22 cellular contexts compared by ENCODE assay signal in the genomic region with DNA sequence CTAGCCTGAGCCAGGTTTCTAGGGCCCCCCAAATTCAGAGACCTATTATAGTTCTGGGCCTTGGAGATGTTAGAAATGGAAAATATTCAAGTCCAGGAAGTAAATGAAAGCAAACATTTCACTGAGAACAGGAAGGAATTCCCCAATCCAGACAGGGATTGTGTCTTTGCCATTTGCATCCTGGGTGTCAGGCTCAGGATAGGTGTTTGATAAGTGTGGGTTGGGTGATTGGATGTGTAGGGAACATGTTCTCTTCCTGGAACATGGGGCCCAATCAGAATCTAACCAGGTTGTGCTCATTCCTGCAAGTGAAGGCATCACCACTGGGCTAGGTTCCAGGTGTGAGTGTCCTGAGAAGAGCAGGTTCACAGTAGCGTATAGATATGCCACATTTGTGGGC. TPM values are rescaled to one million over a fixed set of nuclear protein-coding genes. Genes with fewer than 3 reads are reported as not detected.
DNase-seq lines count a peak whose midpoint lies in the region; ATAC-seq and TF ChIP-seq lines count a peak whose summit lies in the region.
"Had no signal": no experiment of that assay in that cellular context is flagged by ENCODE, and none has a peak within 500 bp of the region (broad histone marks: within the 10 kb centered on the region; RNA-seq: fewer than 3 reads in every experiment).

No MANE protein-coding gene starts in this region.

- H3K9me3 ChIP-seq in Loucy (ENCODE audit: insufficient read depth, low read depth, low read length) = no peaks in the 10 kb centered on the region
- H3K9me3 ChIP-seq in iPS-18a (ENCODE audit: control insufficient read depth, low read depth, low read length) = peaks cover 5% of the 10 kb centered on the region
- H3K9me3 ChIP-seq: MG63 had no signal

- peak overlapping the region; percentile 43; the same call in 1 of the 2 replicates for H2AFZ ChIP-seq in Loucy (ENCODE audit: low read length)

- no peak overlapping the region for H3K9ac ChIP-seq in Loucy (ENCODE audit: low read depth, low read length, poor library complexity, severe bottlenecking)
- H3K9ac ChIP-seq in iPS-18a (ENCODE audit: low read length) = no peak overlapping the region

- H3K27me3 ChIP-seq in H7 (ENCODE audit: control insufficient read depth, insufficient read depth, low read length) (no peaks in the 10 kb centered on the region), Loucy (ENCODE audit: insufficient read depth, low read length, poor library complexity, severe bottlenecking) (no peaks in the 10 kb centered on the region), iPS-18a (ENCODE audit: control insufficient read depth, insufficient read depth, low read length) (peaks cover 31% of the 10 kb centered on the region)
- H3K27me3 ChIP-seq: MG63 had no signal

- H3K4me1 ChIP-seq in Loucy (ENCODE audit: insufficient read depth, low read length, poor library complexity, severe bottlenecking) (no peaks in the 10 kb centered on the region), iPS-18a (ENCODE audit: control insufficient read depth, low read depth, low read length) (peaks cover 26% of the 10 kb centered on the region)

- H4K20me1 ChIP-seq in Loucy (ENCODE audit: insufficient read depth, low read length, poor library complexity, severe bottlenecking) = no peaks in the 10 kb centered on the region

- no peaks in the 10 kb centered on the region for H3K9me2 ChIP-seq in Loucy (replicated peaks; ENCODE audit: low read depth, low read length)

- no peak for ATAC-seq in sciatic nerve

- H3K4me3 ChIP-seq in H7 (ENCODE audit: insufficient read depth, low read depth, low read length) = peak overlapping the region; percentile 70
- H3K4me3 ChIP-seq in Loucy (ENCODE audit: low read length, poor library complexity, severe bottlenecking) = no peak overlapping the region
- H3K4me3 ChIP-seq in iPS-18a (ENCODE audit: low read length) = peak overlapping the region; percentile 95
- H3K4me3 ChIP-seq: MG63 had no signal

- DNase-seq in H7 (no peak), sciatic nerve (ENCODE audit: low spot score) (peak; percentile 14), GM03348 (ENCODE audit: low spot score) (no peak), NCI-H146 (lab: John Stamatoyannopoulos, UW) (no peak), cerebellum (ENCODE audit: low spot score) (no peak)
- DNase-seq: Calu3; CD8-positive, alpha-beta memory T cell; GOT3; Kasumi-1; MG63; NCI-H1417; NCI-H187; NCI-H446; NCI-H526 treated with DMSO at 0.1 percent for 48 hours; OCI-M1; Right ventricle myocardium superior had no signal

- H3F3A ChIP-seq in Loucy (ENCODE audit: low read depth) = no peaks in the 10 kb centered on the region

- no peak overlapping the region for H3K4me2 ChIP-seq in Loucy (ENCODE audit: low read depth, low read length, poor library complexity, severe bottlenecking)

- no peaks in the 10 kb centered on the region for H3K79me2 ChIP-seq in Loucy (ENCODE audit: insufficient read depth, low read length)

- H3K36me3 ChIP-seq in H7 (replicated peaks; ENCODE audit: control insufficient read depth, insufficient read depth, low read length) (peaks cover 44% of the 10 kb centered on the region), Loucy (ENCODE audit: insufficient read depth, low read length) (no peaks in the 10 kb centered on the region), iPS-18a (ENCODE audit: control insufficient read depth, low read depth, low read length) (peaks cover 68% of the 10 kb centered on the region)
- H3K36me3 ChIP-seq: MG63 had no signal

- intact Hi-C loops in sciatic nerve (cut with DNase I) = no loop called here

- no peak for TF ChIP-seq CTCF in Loucy (conservative IDR thresholded peaks at IDR 0.05; ENCODE audit: low read length)

- no peak overlapping the region for H3K27ac ChIP-seq in iPS-18a (ENCODE audit: low read length)
- H3K27ac ChIP-seq: C4-2B had no signal

RNA-seq across cellular contexts. Expression of gene LRRC2, which starts 14.6 kb away (rescaled TPM):
- 3.3 and 3.9 TPM in 2 replicates for total RNA-seq in H7 (2014; rRNA removed; shearing (Covaris generic))
- total RNA-seq in sciatic nerve (2.2 TPM), cerebellum (0.64 TPM)
- total RNA-seq: Calu3, SK-MEL-5 had no signal

RNA-seq across cellular contexts. Expression of gene FAM240A, which starts 31.6 kb away (rescaled TPM):
- total RNA-seq in H7 (2014; rRNA removed; shearing (Covaris generic)) = not detected in 2 replicates
- total RNA-seq in sciatic nerve = not detected
- not detected for total RNA-seq in cerebellum
- total RNA-seq: Calu3; CD8-positive, alpha-beta memory T cell; Daoy; HT1080; Right ventricle myocardium superior; SK-MEL-5 had no signal
